1 cellular context compared by ENCODE assay signal in the genomic region with DNA sequence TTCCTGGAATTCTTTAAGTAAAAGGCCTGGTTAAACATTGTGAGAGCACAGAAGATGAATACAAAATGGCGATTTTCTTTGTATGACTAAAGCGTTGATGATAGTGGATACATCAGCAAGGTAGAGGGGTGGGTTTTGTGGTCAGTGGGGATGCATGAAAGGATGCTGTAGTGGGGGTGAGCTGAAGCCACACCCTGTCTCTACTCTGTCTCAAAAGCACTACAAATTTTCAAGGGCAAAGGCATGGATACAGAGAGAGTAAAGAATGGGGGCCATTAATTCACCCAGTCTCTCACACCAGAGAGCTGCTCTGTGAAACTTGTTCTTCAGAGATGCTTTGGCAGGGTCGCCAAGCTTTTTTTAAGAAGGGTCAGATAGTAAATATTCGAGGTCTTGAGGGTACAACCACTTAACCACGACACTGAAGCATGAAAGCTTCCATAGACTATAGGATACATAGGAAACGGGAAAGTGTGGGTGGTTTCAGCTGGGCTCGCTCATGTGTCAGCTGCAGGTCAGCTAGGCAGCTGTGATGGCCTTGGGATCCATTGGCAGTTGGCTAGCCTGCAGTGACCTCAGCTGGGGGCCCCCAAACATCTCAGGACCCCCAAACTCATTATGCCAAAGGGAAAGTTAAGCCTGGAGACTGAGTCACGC.
TF ChIP-seq lines count a peak whose summit lies in the region.

No MANE protein-coding gene starts in this region.

TF ChIP-seq in GM12878, 131 proteins besides CTCF, POLR2A, EP300 and RAD21 (continues in another document):
- no peak for TF ChIP-seq SREBF1 (IDR thresholded peaks at IDR 0.05; ENCODE audit: low read length)
- TF ChIP-seq MEF2B (IDR thresholded peaks at IDR 0.05; ENCODE audit: partially characterized antibody, poor library complexity, severe bottlenecking): no peak
- TF ChIP-seq SMARCA5 (IDR thresholded peaks at IDR 0.05): no peak
- TF ChIP-seq CEBPZ (IDR thresholded peaks at IDR 0.05; ENCODE audit: low read depth, low read length): no peak
- no peak for TF ChIP-seq NR2C2 (IDR thresholded peaks at IDR 0.05; ENCODE audit: borderline replicate concordance, control insufficient read depth, insufficient read length, low read depth)
- no peak for TF ChIP-seq SUZ12 (IDR thresholded peaks at IDR 0.05; ENCODE audit: unreplicated experiment)
- 0 out of 2 replicates have a peak, but pooled peaks have one; percentile 19 for TF ChIP-seq FOXM1 (IDR thresholded peaks at IDR 0.05; ENCODE audit: low read depth, low read length)
- TF ChIP-seq, protein P1, sequence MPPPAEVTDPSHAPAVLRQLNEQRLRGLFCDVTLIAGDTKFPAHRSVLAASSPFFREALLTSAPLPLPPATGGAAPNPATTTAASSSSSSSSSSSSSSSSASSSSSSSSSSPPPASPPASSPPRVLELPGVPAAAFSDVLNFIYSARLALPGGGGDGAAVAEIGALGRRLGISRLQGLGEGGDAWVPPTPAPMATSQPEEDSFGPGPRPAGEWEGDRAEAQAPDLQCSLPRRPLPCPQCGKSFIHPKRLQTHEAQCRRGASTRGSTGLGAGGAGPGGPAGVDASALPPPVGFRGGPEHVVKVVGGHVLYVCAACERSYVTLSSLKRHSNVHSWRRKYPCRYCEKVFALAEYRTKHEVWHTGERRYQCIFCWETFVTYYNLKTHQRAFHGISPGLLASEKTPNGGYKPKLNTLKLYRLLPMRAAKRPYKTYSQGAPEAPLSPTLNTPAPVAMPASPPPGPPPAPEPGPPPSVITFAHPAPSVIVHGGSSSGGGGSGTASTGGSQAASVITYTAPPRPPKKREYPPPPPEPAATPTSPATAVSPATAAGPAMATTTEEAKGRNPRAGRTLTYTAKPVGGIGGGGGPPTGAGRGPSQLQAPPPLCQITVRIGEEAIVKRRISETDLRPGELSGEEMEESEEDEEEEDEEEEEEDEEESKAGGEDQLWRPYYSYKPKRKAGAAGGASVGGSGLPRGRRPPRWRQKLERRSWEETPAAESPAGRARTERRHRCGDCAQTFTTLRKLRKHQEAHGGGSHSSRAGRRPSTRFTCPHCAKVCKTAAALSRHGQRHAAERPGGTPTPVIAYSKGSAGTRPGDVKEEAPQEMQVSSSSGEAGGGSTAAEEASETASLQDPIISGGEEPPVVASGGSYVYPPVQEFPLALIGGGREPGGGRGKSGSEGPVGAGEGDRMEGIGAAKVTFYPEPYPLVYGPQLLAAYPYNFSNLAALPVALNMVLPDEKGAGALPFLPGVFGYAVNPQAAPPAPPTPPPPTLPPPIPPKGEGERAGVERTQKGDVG (CRISPR knock-in tag; IDR thresholded peaks at IDR 0.05): no peak
- no peak for TF ChIP-seq EED (IDR thresholded peaks at IDR 0.05; ENCODE audit: low read depth)
- peak in 1 of 2 experiments; percentile 11; a peak in 1 of 4 replicates for TF ChIP-seq BHLHE40 (IDR thresholded peaks at IDR 0.05; ENCODE audit: borderline replicate concordance in 1 of 2, low read depth in 2 of 2, low read length in 1 of 2)
- TF ChIP-seq SKIL (IDR thresholded peaks at IDR 0.05; ENCODE audit: low read depth, poor library complexity, severe bottlenecking): no peak
- TF ChIP-seq MTA3 (IDR thresholded peaks at IDR 0.05; ENCODE audit: borderline replicate concordance, low read length): no peak
- no peak for TF ChIP-seq CBX3 (IDR thresholded peaks at IDR 0.05; ENCODE audit: borderline replicate concordance, low read depth)
- TF ChIP-seq, protein P2, sequence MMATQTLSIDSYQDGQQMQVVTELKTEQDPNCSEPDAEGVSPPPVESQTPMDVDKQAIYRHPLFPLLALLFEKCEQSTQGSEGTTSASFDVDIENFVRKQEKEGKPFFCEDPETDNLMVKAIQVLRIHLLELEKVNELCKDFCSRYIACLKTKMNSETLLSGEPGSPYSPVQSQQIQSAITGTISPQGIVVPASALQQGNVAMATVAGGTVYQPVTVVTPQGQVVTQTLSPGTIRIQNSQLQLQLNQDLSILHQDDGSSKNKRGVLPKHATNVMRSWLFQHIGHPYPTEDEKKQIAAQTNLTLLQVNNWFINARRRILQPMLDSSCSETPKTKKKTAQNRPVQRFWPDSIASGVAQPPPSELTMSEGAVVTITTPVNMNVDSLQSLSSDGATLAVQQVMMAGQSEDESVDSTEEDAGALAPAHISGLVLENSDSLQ (IDR thresholded peaks at IDR 0.05): no peak
- no peak; the same call in 1 of the 2 replicates for TF ChIP-seq CBFB (IDR thresholded peaks at IDR 0.05; ENCODE audit: low read depth)
- no peak for TF ChIP-seq SIN3A (IDR thresholded peaks at IDR 0.05; ENCODE audit: low read depth, low read length)
- TF ChIP-seq, protein P3, sequence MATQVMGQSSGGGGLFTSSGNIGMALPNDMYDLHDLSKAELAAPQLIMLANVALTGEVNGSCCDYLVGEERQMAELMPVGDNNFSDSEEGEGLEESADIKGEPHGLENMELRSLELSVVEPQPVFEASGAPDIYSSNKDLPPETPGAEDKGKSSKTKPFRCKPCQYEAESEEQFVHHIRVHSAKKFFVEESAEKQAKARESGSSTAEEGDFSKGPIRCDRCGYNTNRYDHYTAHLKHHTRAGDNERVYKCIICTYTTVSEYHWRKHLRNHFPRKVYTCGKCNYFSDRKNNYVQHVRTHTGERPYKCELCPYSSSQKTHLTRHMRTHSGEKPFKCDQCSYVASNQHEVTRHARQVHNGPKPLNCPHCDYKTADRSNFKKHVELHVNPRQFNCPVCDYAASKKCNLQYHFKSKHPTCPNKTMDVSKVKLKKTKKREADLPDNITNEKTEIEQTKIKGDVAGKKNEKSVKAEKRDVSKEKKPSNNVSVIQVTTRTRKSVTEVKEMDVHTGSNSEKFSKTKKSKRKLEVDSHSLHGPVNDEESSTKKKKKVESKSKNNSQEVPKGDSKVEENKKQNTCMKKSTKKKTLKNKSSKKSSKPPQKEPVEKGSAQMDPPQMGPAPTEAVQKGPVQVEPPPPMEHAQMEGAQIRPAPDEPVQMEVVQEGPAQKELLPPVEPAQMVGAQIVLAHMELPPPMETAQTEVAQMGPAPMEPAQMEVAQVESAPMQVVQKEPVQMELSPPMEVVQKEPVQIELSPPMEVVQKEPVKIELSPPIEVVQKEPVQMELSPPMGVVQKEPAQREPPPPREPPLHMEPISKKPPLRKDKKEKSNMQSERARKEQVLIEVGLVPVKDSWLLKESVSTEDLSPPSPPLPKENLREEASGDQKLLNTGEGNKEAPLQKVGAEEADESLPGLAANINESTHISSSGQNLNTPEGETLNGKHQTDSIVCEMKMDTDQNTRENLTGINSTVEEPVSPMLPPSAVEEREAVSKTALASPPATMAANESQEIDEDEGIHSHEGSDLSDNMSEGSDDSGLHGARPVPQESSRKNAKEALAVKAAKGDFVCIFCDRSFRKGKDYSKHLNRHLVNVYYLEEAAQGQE (IDR thresholded peaks at IDR 0.05; ENCODE audit: low read depth, low read length): no peak
- TF ChIP-seq CUX1 (IDR thresholded peaks at IDR 0.05; ENCODE audit: insufficient replicate concordance, low read depth, low read length): no peak
- TF ChIP-seq NR2C1 (IDR thresholded peaks at IDR 0.05): no peak
- TF ChIP-seq BCL3 (IDR thresholded peaks at IDR 0.05; ENCODE audit: borderline replicate concordance, insufficient read depth, low read depth, low read length, poor library complexity, severe bottlenecking): no peak
- TF ChIP-seq KAT2A (conservative IDR thresholded peaks at IDR 0.05; ENCODE audit: control insufficient read depth, low read depth, low read length): no peak
- TF ChIP-seq ZNF217 (IDR thresholded peaks at IDR 0.05): no peak
- no peak for TF ChIP-seq IRF5 (IDR thresholded peaks at IDR 0.05; ENCODE audit: borderline replicate concordance)
- no peak for TF ChIP-seq MTA2 (IDR thresholded peaks at IDR 0.05; ENCODE audit: low read depth)
- no peak for TF ChIP-seq GABPA (IDR thresholded peaks at IDR 0.05; ENCODE audit: low read depth)
- no peak for TF ChIP-seq BRCA1 (IDR thresholded peaks at IDR 0.05; ENCODE audit: low read depth, low read length)
- peak; percentile 33; the same call in 1 of the 2 replicates for TF ChIP-seq BCL11A (IDR thresholded peaks at IDR 0.05; ENCODE audit: low read depth, low read length)
